ENCODE assay signal across 8 cellular contexts in the genomic region with DNA sequence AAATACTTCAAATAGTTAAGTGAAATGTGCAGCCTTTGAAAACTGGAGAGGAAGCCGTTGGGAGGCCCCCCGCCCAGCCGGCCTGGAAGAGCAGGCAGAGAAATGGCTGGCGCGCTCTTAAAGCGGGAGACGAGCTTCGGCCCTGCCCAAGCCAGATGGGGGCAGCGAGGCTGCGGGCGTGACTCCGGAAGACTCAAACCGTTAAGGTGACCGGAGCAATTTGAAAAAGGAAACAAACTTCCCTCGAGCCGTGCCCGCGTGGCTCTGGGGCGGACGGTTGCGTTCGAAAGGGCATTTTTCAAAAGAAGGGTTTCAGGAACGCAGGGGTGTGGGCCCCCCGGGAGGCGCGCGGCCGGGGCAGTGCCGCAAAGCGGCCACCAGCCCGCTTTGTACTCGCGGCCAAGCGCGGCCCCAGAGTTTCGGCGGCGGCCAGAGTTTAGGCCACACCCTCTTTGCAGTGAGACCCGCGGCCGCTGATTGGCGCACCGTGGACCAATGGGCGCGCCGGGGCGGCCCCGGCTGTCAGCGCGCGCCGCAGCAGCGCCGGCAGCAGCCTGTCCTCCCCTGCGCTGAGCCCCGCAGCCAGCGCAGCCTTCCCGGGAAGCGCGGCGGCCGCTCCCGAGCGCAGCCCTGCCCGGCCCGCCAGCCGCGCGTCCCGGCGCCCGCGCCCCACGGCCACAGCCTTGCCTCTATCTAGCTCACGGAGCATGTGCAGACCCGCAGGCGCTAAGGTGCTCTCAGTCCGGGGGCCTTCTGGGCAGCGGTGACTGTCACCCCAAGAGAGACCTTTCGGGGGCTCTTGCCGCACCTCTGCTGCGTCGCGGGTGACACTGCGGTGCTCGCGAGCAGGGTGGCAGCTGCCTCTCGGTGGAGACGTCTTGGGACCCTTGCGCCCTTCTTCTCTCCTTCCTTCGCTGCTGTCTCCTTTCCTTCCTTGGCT. TPM values are rescaled to one million over a fixed set of nuclear protein-coding genes. Genes with fewer than 3 reads are reported as not detected.
A peak's percentile ranks its signal among the peaks of the same experiment; 100 is the strongest.
DNase-seq lines count a peak whose midpoint lies in the region; ATAC-seq and TF ChIP-seq lines count a peak whose summit lies in the region.

A gene with protein sequence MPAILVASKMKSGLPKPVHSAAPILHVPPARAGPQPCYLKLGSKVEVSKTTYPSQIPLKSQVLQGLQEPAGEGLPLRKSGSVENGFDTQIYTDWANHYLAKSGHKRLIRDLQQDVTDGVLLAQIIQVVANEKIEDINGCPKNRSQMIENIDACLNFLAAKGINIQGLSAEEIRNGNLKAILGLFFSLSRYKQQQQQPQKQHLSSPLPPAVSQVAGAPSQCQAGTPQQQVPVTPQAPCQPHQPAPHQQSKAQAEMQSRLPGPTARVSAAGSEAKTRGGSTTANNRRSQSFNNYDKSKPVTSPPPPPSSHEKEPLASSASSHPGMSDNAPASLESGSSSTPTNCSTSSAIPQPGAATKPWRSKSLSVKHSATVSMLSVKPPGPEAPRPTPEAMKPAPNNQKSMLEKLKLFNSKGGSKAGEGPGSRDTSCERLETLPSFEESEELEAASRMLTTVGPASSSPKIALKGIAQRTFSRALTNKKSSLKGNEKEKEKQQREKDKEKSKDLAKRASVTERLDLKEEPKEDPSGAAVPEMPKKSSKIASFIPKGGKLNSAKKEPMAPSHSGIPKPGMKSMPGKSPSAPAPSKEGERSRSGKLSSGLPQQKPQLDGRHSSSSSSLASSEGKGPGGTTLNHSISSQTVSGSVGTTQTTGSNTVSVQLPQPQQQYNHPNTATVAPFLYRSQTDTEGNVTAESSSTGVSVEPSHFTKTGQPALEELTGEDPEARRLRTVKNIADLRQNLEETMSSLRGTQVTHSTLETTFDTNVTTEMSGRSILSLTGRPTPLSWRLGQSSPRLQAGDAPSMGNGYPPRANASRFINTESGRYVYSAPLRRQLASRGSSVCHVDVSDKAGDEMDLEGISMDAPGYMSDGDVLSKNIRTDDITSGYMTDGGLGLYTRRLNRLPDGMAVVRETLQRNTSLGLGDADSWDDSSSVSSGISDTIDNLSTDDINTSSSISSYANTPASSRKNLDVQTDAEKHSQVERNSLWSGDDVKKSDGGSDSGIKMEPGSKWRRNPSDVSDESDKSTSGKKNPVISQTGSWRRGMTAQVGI (N-terminal part only) (plus strand): TSS at position 557 of the 940 bp plus-strand sequence. CDS start 859 bp downstream, outside the sequence.

- no peaks in the 10 kb centered on the region for H3K9me3 ChIP-seq in neural cell (ENCODE audit: low read length)

- peaks cover 17% of the 10 kb centered on the region for H3K4me1 ChIP-seq in KMS-11 (ENCODE audit: low read depth, poor library complexity, severe bottlenecking)

- DNase-seq in DMS79 treated with DMSO at 0.1 percent for 48 hours (lab: John Stamatoyannopoulos, UW) (peak; percentile 91), RPMI8226 (peak; percentile 85), foreskin fibroblast (peak; percentile 97 to 99)
- peak; percentile 51 for DNase-seq in activated gamma-delta T cell treated with anti-CD3 and anti-CD28 coated beads, Interleukin-2, amount 50 U/mL, for 16 hours (ENCODE audit: low read depth)

- H3K4me3 Mint-ChIP-seq in stimulated activated naive CD8-positive, alpha-beta T cell treated with anti-CD3 and anti-CD28 coated beads, Interleukin-15, Interleukin-2, amounts not matched to agents 100 ng/mL and 50 ng/mL, for 24 hours = peak within 1 kb of the TSS; percentile 84

- TF ChIP-seq EP300 in neural cell (conservative IDR thresholded peaks at IDR 0.05; ENCODE audit: poor library complexity, severe bottlenecking) = peak; percentile 34

- no peaks in the 10 kb centered on the region for H3K9me3 Mint-ChIP-seq in stimulated activated naive CD8-positive, alpha-beta T cell treated with anti-CD3 and anti-CD28 coated beads, Interleukin-15, Interleukin-2, amounts not matched to agents 100 ng/mL and 50 ng/mL, for 24 hours

- H3K4me3 ChIP-seq in KMS-11 (IDR thresholded peaks at IDR 0.05; ENCODE audit: insufficient read depth, low read depth, low read length) (peak within 1 kb of the TSS; percentile 30), foreskin fibroblast (ENCODE audit: low read depth in 1 of 2, low read length in 2 of 2) (peak within 1 kb of the TSS; percentile 83 to 89), neural cell (ENCODE audit: low read length) (peak within 1 kb of the TSS; percentile 85)

- peaks cover 51% of the 10 kb centered on the region for H3K27me3 Mint-ChIP-seq in stimulated activated naive CD8-positive, alpha-beta T cell treated with anti-CD3 and anti-CD28 coated beads, Interleukin-15, Interleukin-2, amounts not matched to agents 100 ng/mL and 50 ng/mL, for 24 hours

- H3K9ac ChIP-seq in KMS-11 (peak within 1 kb of the TSS; percentile 78), neural cell (ENCODE audit: low read length) (peak within 1 kb of the TSS; percentile 66)

- peak within 1 kb of the TSS; percentile 88 for H2AFZ ChIP-seq in KMS-11 (ENCODE audit: low read depth)
- peak within 1 kb of the TSS; percentile 24 for H2AFZ ChIP-seq in neural cell (ENCODE audit: low read depth, low read length)

- H3K36me3 ChIP-seq in KMS-11 (ENCODE audit: insufficient read depth) = no peaks in the 10 kb centered on the region
- no peaks in the 10 kb centered on the region for H3K36me3 ChIP-seq in neural cell (ENCODE audit: insufficient read depth, low read length)

- peak; percentile 99 for ATAC-seq in GM21825 (IDR thresholded peaks at IDR 0.05; ENCODE audit: unreplicated experiment)

- H4K20me1 ChIP-seq in KMS-11 (ENCODE audit: insufficient read depth) = no peaks in the 10 kb centered on the region
- H4K20me1 ChIP-seq in neural cell (ENCODE audit: insufficient read depth) = no peaks in the 10 kb centered on the region

- no peaks in the 10 kb centered on the region for H3F3A ChIP-seq in neural cell (ENCODE audit: insufficient read depth, low read length, poor library complexity, severe bottlenecking)

- H3K27me3 ChIP-seq in KMS-11 (ENCODE audit: insufficient read depth, low read depth) (no peaks in the 10 kb centered on the region), neural cell (ENCODE audit: insufficient read depth, low read depth, low read length) (peaks cover 58% of the 10 kb centered on the region)

- H3K36me3 Mint-ChIP-seq in stimulated activated naive CD8-positive, alpha-beta T cell treated with anti-CD3 and anti-CD28 coated beads, Interleukin-15, Interleukin-2, amounts not matched to agents 100 ng/mL and 50 ng/mL, for 24 hours (ENCODE audit: low read depth) = no peaks in the 10 kb centered on the region

- H3K4me1 Mint-ChIP-seq in stimulated activated naive CD8-positive, alpha-beta T cell treated with anti-CD3 and anti-CD28 coated beads, Interleukin-15, Interleukin-2, amounts not matched to agents 100 ng/mL and 50 ng/mL, for 24 hours (ENCODE audit: low read depth) = peaks cover 31% of the 10 kb centered on the region

- TF ChIP-seq RAD21 in neural cell (conservative IDR thresholded peaks at IDR 0.05) = peak; percentile 49

- H3K27ac Mint-ChIP-seq in stimulated activated naive CD8-positive, alpha-beta T cell treated with anti-CD3 and anti-CD28 coated beads, Interleukin-15, Interleukin-2, amounts not matched to agents 100 ng/mL and 50 ng/mL, for 24 hours = peak within 1 kb of the TSS; percentile 70

- H3K27ac ChIP-seq in KMS-11 (peak within 1 kb of the TSS; percentile 74), neural cell (ENCODE audit: low read length) (no peak within 1 kb of the TSS)

- H3K9me2 ChIP-seq in neural cell (ENCODE audit: insufficient read depth, low read length) = no peaks in the 10 kb centered on the region

- H3K79me2 ChIP-seq in KMS-11 (ENCODE audit: insufficient read depth, low read depth) (no peaks in the 10 kb centered on the region), neural cell (replicated peaks; ENCODE audit: insufficient read depth, low read length) (no peaks in the 10 kb centered on the region)

- H3K4me2 ChIP-seq in KMS-11 = peak within 1 kb of the TSS; percentile 93
- peak within 1 kb of the TSS; percentile 76 for H3K4me2 ChIP-seq in neural cell (ENCODE audit: low read length)

- no peak for TF ChIP-seq CTCF in KMS-11 (conservative IDR thresholded peaks at IDR 0.05; ENCODE audit: low read depth, low read length)
- TF ChIP-seq CTCF in foreskin fibroblast (IDR thresholded peaks at IDR 0.05; ENCODE audit: low read depth, low read length) = no peak
- peak; percentile 14 for TF ChIP-seq CTCF in neural cell (IDR thresholded peaks at IDR 0.05; ENCODE audit: poor library complexity, severe bottlenecking)

TF ChIP-seq in neural cell, 6 proteins besides CTCF, POLR2A, EP300 and RAD21:
- TF ChIP-seq MXI1 (conservative IDR thresholded peaks at IDR 0.05; ENCODE audit: poor library complexity, severe bottlenecking) (peak; percentile 70), TAF1 (IDR thresholded peaks at IDR 0.05; ENCODE audit: low read depth) (peak; percentile 34), POLR2AphosphoS5 (IDR thresholded peaks at IDR 0.05) (no peak), EZH2 (IDR thresholded peaks at IDR 0.05; ENCODE audit: borderline replicate concordance, insufficient read depth, low read length, poor library complexity, severe bottlenecking) (no peak), SMC3 (conservative IDR thresholded peaks at IDR 0.05; ENCODE audit: poor library complexity) (peak; percentile 31)
- TF ChIP-seq, protein P1, sequence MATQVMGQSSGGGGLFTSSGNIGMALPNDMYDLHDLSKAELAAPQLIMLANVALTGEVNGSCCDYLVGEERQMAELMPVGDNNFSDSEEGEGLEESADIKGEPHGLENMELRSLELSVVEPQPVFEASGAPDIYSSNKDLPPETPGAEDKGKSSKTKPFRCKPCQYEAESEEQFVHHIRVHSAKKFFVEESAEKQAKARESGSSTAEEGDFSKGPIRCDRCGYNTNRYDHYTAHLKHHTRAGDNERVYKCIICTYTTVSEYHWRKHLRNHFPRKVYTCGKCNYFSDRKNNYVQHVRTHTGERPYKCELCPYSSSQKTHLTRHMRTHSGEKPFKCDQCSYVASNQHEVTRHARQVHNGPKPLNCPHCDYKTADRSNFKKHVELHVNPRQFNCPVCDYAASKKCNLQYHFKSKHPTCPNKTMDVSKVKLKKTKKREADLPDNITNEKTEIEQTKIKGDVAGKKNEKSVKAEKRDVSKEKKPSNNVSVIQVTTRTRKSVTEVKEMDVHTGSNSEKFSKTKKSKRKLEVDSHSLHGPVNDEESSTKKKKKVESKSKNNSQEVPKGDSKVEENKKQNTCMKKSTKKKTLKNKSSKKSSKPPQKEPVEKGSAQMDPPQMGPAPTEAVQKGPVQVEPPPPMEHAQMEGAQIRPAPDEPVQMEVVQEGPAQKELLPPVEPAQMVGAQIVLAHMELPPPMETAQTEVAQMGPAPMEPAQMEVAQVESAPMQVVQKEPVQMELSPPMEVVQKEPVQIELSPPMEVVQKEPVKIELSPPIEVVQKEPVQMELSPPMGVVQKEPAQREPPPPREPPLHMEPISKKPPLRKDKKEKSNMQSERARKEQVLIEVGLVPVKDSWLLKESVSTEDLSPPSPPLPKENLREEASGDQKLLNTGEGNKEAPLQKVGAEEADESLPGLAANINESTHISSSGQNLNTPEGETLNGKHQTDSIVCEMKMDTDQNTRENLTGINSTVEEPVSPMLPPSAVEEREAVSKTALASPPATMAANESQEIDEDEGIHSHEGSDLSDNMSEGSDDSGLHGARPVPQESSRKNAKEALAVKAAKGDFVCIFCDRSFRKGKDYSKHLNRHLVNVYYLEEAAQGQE (IDR thresholded peaks at IDR 0.05; ENCODE audit: borderline replicate concordance) = peak; percentile 30

RNA-seq across cellular contexts. Expression of the gene that starts here (rescaled TPM):
- polyA plus RNA-seq in neural cell = 3.0 and 3.5 TPM in 2 replicates
- polyA minus RNA-seq in neural cell = 6.3 and 12.0 TPM in 2 replicates

Comparison
In these comparisons a context has a peak if more than half of its experiments do, and no peak if none do; other contexts are left out.
1. H3K4me3 ChIP-seq: peak in every context shown above with its lines; median percentile 86 in foreskin fibroblast; 85 in neural cell; 30 in KMS-11.